1 cellular context compared by ENCODE assay signal in genomic region chr11:61833926-61834277, GRCh38.
TF ChIP-seq lines count a peak whose summit lies in the region.

No MANE protein-coding gene starts in this region.

TF ChIP-seq in H1, 55 proteins besides CTCF, POLR2A, EP300 and RAD21:
- no peak for TF ChIP-seq SAP30 (IDR thresholded peaks at IDR 0.05; ENCODE audit: insufficient read depth, insufficient replicate concordance, low read length)
- TF ChIP-seq BACH1 (IDR thresholded peaks at IDR 0.05; ENCODE audit: low read length): no peak
- TF ChIP-seq POLR2AphosphoS5 (IDR thresholded peaks at IDR 0.05; ENCODE audit: low read depth, low read length): 0 out of 2 replicates have a peak, but pooled peaks have one; percentile 4
